Comparison of ENCODE assay signal across 31 cellular contexts in the genomic region with DNA sequence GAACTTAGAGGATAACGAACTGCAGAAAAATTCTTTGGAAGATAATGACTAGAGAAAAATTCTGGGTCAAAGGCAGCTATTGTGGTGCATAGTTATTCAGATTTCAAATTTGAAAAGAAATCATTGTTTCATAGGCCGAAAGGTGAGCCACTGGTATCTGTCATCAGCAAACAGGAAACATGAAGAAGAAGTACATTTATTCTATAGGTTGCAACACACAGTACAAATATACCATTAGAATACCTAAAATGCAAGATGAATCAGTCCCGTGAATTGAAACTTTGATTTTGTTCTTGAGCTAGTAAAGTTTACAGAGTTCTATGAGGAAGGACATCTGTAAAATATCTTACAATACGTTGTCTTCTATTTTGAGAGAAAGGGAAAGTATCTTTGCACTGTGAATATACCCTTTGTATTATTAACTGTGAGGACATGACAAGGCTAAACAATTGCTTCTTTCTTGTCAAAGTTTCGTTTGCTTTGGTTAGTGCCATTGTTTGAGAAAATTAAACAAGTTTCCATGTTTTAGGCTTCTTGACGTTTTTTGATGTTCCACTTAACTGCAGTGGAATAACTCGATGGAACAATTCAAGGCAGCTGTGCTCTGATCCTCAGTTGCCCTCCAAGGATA.
DNase-seq lines count a peak whose midpoint lies in the region; ATAC-seq and TF ChIP-seq lines count a peak whose summit lies in the region.
"Had no signal": no experiment of that assay in that cellular context is flagged by ENCODE, and none has a peak within 500 bp of the region (broad histone marks: within the 10 kb centered on the region; RNA-seq: fewer than 3 reads in every experiment).

No MANE protein-coding gene starts in this region.

- H3K4me3 Mint-ChIP-seq in mesothelial cell of epicardium, result no peak overlapping the region
- H3K4me3 Mint-ChIP-seq in naive thymus-derived CD8-positive, alpha-beta T cell, result no peak overlapping the region
- H3K4me3 Mint-ChIP-seq: activated CD4-positive, alpha-beta memory T cell treated with anti-CD3 and anti-CD28 coated beads for 36 hours; activated naive CD8-positive, alpha-beta T cell treated with anti-CD3 and anti-CD28 coated beads for 36 hours; stimulated activated naive CD8-positive, alpha-beta T cell treated with anti-CD3 and anti-CD28 coated beads, Interleukin-15, amount 100 ng/mL, for 72 hours; type B pancreatic cell had no signal

- no peaks in the 10 kb centered on the region for H3K79me2 ChIP-seq in PC-3 (ENCODE audit: low read length)

- CTCF ChIA-PET in PC-3 (lab: Charles Lee), result no interaction called here

- no peaks in the 10 kb centered on the region for H4K20me1 ChIP-seq in PC-3 (ENCODE audit: low read length)
- H4K20me1 ChIP-seq: BLaER1 treated with 17β-estradiol and CSF1 and Interleukin-3, amounts not matched to agents 10 nM and 100 nM had no signal

- H3K27me3 ChIP-seq in PC-3 (ENCODE audit: low read length) (no peaks in the 10 kb centered on the region), dorsolateral prefrontal cortex (no peaks in the 10 kb centered on the region)
- H3K27me3 ChIP-seq: BLaER1 treated with 17β-estradiol and CSF1 and Interleukin-3, amounts not matched to agents 10 nM and 100 nM; MG63; neutrophil had no signal

- H3K27me3 Mint-ChIP-seq in mesothelial cell of epicardium (ENCODE audit: low read depth), result no peaks in the 10 kb centered on the region
- H3K27me3 Mint-ChIP-seq in naive thymus-derived CD8-positive, alpha-beta T cell, result no peaks in the 10 kb centered on the region
- H3K27me3 Mint-ChIP-seq: activated CD4-positive, alpha-beta memory T cell treated with anti-CD3 and anti-CD28 coated beads for 36 hours; activated naive CD8-positive, alpha-beta T cell treated with anti-CD3 and anti-CD28 coated beads for 36 hours; stimulated activated naive CD8-positive, alpha-beta T cell treated with anti-CD3 and anti-CD28 coated beads, Interleukin-15, amount 100 ng/mL, for 72 hours; type B pancreatic cell had no signal

- peak; percentile 84 for ATAC-seq in PC-3
- no peak for ATAC-seq in naive thymus-derived CD8-positive, alpha-beta T cell
- ATAC-seq: lower lobe of right lung; psoas muscle; SK-N-SH treated with all-trans-retinoic acid at 6 μM for 48 hours; stimulated activated naive CD8-positive, alpha-beta T cell treated with anti-CD3 and anti-CD28 coated beads, Interleukin-15, amount 100 ng/mL, for 72 hours had no signal

- no peak for TF ChIP-seq CTCF in PC-3 (conservative IDR thresholded peaks at IDR 0.05; ENCODE audit: low read depth, low read length)
- no peak for TF ChIP-seq CTCF in dorsolateral prefrontal cortex (IDR thresholded peaks at IDR 0.05 in 54 of 56, conservative IDR thresholded peaks at IDR 0.05 in 2 of 56; ENCODE audit: low read depth in 1 of 56, partially characterized antibody in 56 of 56)
- no peak for TF ChIP-seq CTCF in mesothelial cell of epicardium (IDR thresholded peaks at IDR 0.05; ENCODE audit: unreplicated experiment)

- no peaks in the 10 kb centered on the region for H3K9me3 Mint-ChIP-seq in mesothelial cell of epicardium
- no peaks in the 10 kb centered on the region for H3K9me3 Mint-ChIP-seq in naive thymus-derived CD8-positive, alpha-beta T cell
- H3K9me3 Mint-ChIP-seq: activated CD4-positive, alpha-beta memory T cell treated with anti-CD3 and anti-CD28 coated beads for 36 hours; activated naive CD8-positive, alpha-beta T cell treated with anti-CD3 and anti-CD28 coated beads for 36 hours; stimulated activated naive CD8-positive, alpha-beta T cell treated with anti-CD3 and anti-CD28 coated beads, Interleukin-15, amount 100 ng/mL, for 72 hours; type B pancreatic cell had no signal

- H3K4me3 ChIP-seq in PC-3 (ENCODE audit: low read length) (peak overlapping the region; percentile 28; the same call in 1 of the 2 replicates), dorsolateral prefrontal cortex (peak overlapping the region in 9 of 59 donors; percentile 6 to 45 (median 19))
- H3K4me3 ChIP-seq: BLaER1 treated with 17β-estradiol and CSF1 and Interleukin-3, amounts not matched to agents 10 nM and 100 nM; lower lobe of right lung; MG63; psoas muscle had no signal

- H3K4me1 Mint-ChIP-seq in mesothelial cell of epicardium, result peaks cover 33% of the 10 kb centered on the region
- H3K4me1 Mint-ChIP-seq in naive thymus-derived CD8-positive, alpha-beta T cell, result peaks cover 0 to 14% (median 0%) of the 10 kb centered on the region in 4 donors
- H3K4me1 Mint-ChIP-seq: activated naive CD8-positive, alpha-beta T cell treated with anti-CD3 and anti-CD28 coated beads for 36 hours; stimulated activated naive CD8-positive, alpha-beta T cell treated with anti-CD3 and anti-CD28 coated beads, Interleukin-15, amount 100 ng/mL, for 72 hours had no signal

- H3F3A ChIP-seq in PC-3 (ENCODE audit: low read length, unreplicated experiment), result no peaks in the 10 kb centered on the region

- no peaks in the 10 kb centered on the region for H3K36me3 ChIP-seq in PC-3 (ENCODE audit: low read depth, low read length)
- H3K36me3 ChIP-seq: BLaER1 treated with 17β-estradiol and CSF1 and Interleukin-3, amounts not matched to agents 10 nM and 100 nM; lower lobe of right lung; MG63; neutrophil had no signal

- H3K9me3 ChIP-seq in PC-3 (ENCODE audit: low read length), result no peaks in the 10 kb centered on the region
- H3K9me3 ChIP-seq: BLaER1 treated with 17β-estradiol and CSF1 and Interleukin-3, amounts not matched to agents 10 nM and 100 nM; lower lobe of right lung; MG63; neutrophil; psoas muscle had no signal

- H3K36me3 Mint-ChIP-seq in mesothelial cell of epicardium, result no peaks in the 10 kb centered on the region
- no peaks in the 10 kb centered on the region for H3K36me3 Mint-ChIP-seq in naive thymus-derived CD8-positive, alpha-beta T cell
- H3K36me3 Mint-ChIP-seq: activated CD4-positive, alpha-beta memory T cell treated with anti-CD3 and anti-CD28 coated beads for 36 hours; activated naive CD8-positive, alpha-beta T cell treated with anti-CD3 and anti-CD28 coated beads for 36 hours; type B pancreatic cell had no signal

- peak overlapping the region; percentile 39 for H3K9ac ChIP-seq in PC-3 (ENCODE audit: low read length)
- H3K9ac ChIP-seq: BLaER1 treated with 17β-estradiol and CSF1 and Interleukin-3, amounts not matched to agents 10 nM and 100 nM had no signal

- BruUV-seq in PC-3 (replicated peaks; lab: Mats Ljungman, UMichigan), result no TSS peak

- H3K27ac ChIP-seq in PC-3 (ENCODE audit: low read length) (peak overlapping the region; percentile 85), dorsolateral prefrontal cortex (peak overlapping the region in 35 of 59 donors; percentile 1 to 83 (median 49))
- H3K27ac ChIP-seq: BLaER1 treated with 17β-estradiol and CSF1 and Interleukin-3, amounts not matched to agents 10 nM and 100 nM; lower lobe of right lung; neutrophil; psoas muscle had no signal

- POLR2A ChIA-PET in PC-3 (lab: Charles Lee; ENCODE audit: unreplicated experiment), result no interaction called here
- POLR2A ChIA-PET in naive thymus-derived CD8-positive, alpha-beta T cell (lab: Charles Lee), result no interaction called here

- H2AFZ ChIP-seq in PC-3 (ENCODE audit: low read length), result peak overlapping the region; percentile 54

- peak overlapping the region; percentile 63 for H3K27ac Mint-ChIP-seq in mesothelial cell of epicardium
- H3K27ac Mint-ChIP-seq in naive thymus-derived CD8-positive, alpha-beta T cell, result no peak overlapping the region
- H3K27ac Mint-ChIP-seq: activated CD4-positive, alpha-beta memory T cell treated with anti-CD3 and anti-CD28 coated beads for 36 hours; activated naive CD8-positive, alpha-beta T cell treated with anti-CD3 and anti-CD28 coated beads for 36 hours; stimulated activated naive CD8-positive, alpha-beta T cell treated with anti-CD3 and anti-CD28 coated beads, Interleukin-15, amount 100 ng/mL, for 72 hours; type B pancreatic cell had no signal

- peaks cover 18% of the 10 kb centered on the region for H3K4me1 ChIP-seq in PC-3 (ENCODE audit: insufficient read depth, low read length)
- H3K4me1 ChIP-seq: lower lobe of right lung had no signal

- intact Hi-C loops in PC-3 (cut with micrococcal nuclease) (no loop called here), dorsolateral prefrontal cortex (cut with DNase I) (no loop called here)

- no peaks in the 10 kb centered on the region for H3K9me2 ChIP-seq in PC-3 (replicated peaks; ENCODE audit: low read length)

- DNase-seq in PC-3 (peak; percentile 77), dorsolateral prefrontal cortex (no peak), mesothelial cell of epicardium (ENCODE audit: low spot score in 2 of 2, unreplicated experiment in 2 of 2) (no peak), superior temporal gyrus (ENCODE audit: extremely low spot score) (peak; percentile 83), dermis blood vessel endothelial cell (no peak)
- DNase-seq in naive thymus-derived CD8-positive, alpha-beta T cell, result no peak
- no peak for DNase-seq in activated CD8-positive, alpha-beta memory T cell treated with anti-CD3 and anti-CD28 coated beads for 24 hours
- DNase-seq: activated CD4-positive, alpha-beta memory T cell treated with anti-CD3 and anti-CD28 coated beads for 36 hours; activated CD4-positive, CD25-positive, alpha-beta regulatory T cell treated with anti-CD3 and anti-CD28 coated beads, Interleukin-2, amount 50 U/mL, for 72 hours; activated effector memory CD4-positive, alpha-beta T cell treated with Interleukin-2 at 50 U/mL for 16 hours; activated naive CD8-positive, alpha-beta T cell treated with anti-CD3 and anti-CD28 coated beads for 36 hours; aorta; central memory CD4-positive, alpha-beta T cell; COR-L47; DMS79; GDM1; HCEC 1CT; KBM-7; lower lobe of right lung; MG63; NCI-H2029; NCI-H345; NCI-H774; psoas muscle; stimulated activated CD8-positive, alpha-beta memory T cell treated with anti-CD3 and anti-CD28 coated beads, Interleukin-4, amount 100 ng/mL, for 48 hours; stimulated activated naive CD8-positive, alpha-beta T cell treated with anti-CD3 and anti-CD28 coated beads, Interleukin-15, amount 100 ng/mL, for 72 hours; T-helper 2 cell had no signal

- H3K4me2 ChIP-seq in PC-3 (ENCODE audit: low read length), result peak overlapping the region; percentile 66
- H3K4me2 ChIP-seq: BLaER1 treated with 17β-estradiol and CSF1 and Interleukin-3, amounts not matched to agents 10 nM and 100 nM had no signal

Comparison
In these comparisons a context has a peak if more than half of its experiments do, and no peak if none do; other contexts are left out.
1. DNase-seq: peak in PC-3 (single experiment) and superior temporal gyrus (single experiment); none in dorsolateral prefrontal cortex (0 of 10), mesothelial cell of epicardium (0 of 2), dermis blood vessel endothelial cell (single experiment), naive thymus-derived CD8-positive, alpha-beta T cell (0 of 10) and activated CD8-positive, alpha-beta memory T cell treated with anti-CD3 and anti-CD28 coated beads for 24 hours (single experiment).